ENCODE assay signal across 14 cellular contexts in the genomic region with DNA sequence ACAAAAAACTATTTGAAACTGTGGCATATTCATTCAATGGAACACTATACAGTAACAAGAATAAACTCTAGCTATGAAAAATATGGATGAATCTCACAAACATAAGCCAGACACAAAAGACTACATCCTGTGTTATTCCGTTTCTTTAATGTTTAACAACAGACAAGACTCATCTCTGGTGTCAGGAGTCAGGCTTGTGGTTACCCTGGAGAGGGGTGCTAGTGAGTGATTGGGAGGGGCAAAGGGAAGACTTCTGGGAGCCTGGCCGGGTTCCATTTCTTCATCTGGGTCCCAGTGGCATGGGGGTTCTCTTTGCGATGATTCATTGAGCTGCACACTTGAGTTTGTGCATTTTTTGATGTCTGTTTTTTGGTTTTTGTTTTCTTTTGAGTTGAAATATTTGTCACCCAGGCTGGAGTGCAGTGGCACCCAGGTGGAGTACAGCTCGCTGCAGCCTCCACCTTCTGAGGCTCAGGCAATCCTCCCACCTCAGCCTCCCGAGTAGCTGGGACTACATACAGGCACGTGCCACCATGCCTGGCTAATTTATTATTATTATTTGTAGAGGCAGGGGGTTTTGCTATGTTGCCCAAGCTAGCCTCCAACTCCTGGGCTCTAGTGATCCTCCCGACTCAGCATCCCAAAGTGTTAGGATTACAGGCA.
"Had no signal": no experiment of that assay in that cellular context is flagged by ENCODE, and none has a peak within 500 bp of the region (broad histone marks: within the 10 kb centered on the region; RNA-seq: fewer than 3 reads in every experiment).

No MANE protein-coding gene starts in this region.

- H3K36me3 Mint-ChIP-seq: immature natural killer cell; naive thymus-derived CD4-positive, alpha-beta T cell had no signal

- H3K4me1 Mint-ChIP-seq: immature natural killer cell; naive thymus-derived CD4-positive, alpha-beta T cell; nephron progenitor cell had no signal

- ATAC-seq: esophagus mucosa; gastrocnemius medialis; naive thymus-derived CD4-positive, alpha-beta T cell had no signal

- DNase-seq: dorsolateral prefrontal cortex; effector CD8-positive, alpha-beta T cell; gastrocnemius medialis; glutamatergic neuron; immature natural killer cell; naive thymus-derived CD4-positive, alpha-beta T cell; nephron progenitor cell; small intestine; stimulated activated CD4-positive, alpha-beta T cell treated with anti-CD3 and anti-CD28 coated beads, Interleukin-12 subunit alpha, Interleukin-12 subunit beta, amount 100 ng/mL, for 4 hours; stimulated activated naive CD4-positive, alpha-beta T cell; stomach; substantia nigra; transverse colon had no signal

- H3K9me3 Mint-ChIP-seq: immature natural killer cell; naive thymus-derived CD4-positive, alpha-beta T cell; nephron progenitor cell had no signal

- H3K27ac Mint-ChIP-seq: immature natural killer cell; naive thymus-derived CD4-positive, alpha-beta T cell; nephron progenitor cell had no signal

- H3K4me3 Mint-ChIP-seq: immature natural killer cell; naive thymus-derived CD4-positive, alpha-beta T cell; nephron progenitor cell had no signal
